In the genomic region with DNA sequence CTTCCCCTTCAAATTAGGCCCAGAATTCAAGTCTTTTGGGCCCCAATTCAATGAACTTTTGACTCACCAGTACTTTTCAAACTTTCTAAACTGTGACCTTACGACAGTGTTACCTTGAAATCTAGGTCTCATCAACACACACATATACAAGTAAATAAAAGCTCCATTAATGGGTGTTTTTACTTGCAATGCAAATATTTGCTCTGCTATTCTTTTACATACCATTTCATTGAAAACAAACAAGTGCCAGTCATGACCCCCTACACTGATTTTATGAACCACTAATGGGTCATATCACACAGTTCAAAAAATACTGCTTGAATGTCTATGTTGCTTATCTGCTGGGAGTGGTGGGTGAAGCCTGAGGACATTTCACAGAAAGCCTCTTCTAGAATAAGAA, we compare ENCODE assay signal across 1 cellular context.
TF ChIP-seq lines count a peak whose summit lies in the region.

No MANE protein-coding gene starts in this region.

TF ChIP-seq in HepG2, 621 proteins besides CTCF, POLR2A, EP300 and RAD21 (continued from another document):
- TF ChIP-seq, protein P1, sequence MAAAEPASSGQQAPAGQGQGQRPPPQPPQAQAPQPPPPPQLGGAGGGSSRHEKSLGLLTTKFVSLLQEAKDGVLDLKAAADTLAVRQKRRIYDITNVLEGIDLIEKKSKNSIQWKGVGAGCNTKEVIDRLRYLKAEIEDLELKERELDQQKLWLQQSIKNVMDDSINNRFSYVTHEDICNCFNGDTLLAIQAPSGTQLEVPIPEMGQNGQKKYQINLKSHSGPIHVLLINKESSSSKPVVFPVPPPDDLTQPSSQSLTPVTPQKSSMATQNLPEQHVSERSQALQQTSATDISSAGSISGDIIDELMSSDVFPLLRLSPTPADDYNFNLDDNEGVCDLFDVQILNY (CRISPR knock-in tag; conservative IDR thresholded peaks at IDR 0.05), result no peak
- peak; percentile 82; the same call in 1 of the 2 replicates for TF ChIP-seq RERE (CRISPR knock-in tag; IDR thresholded peaks at IDR 0.05; ENCODE audit: low read depth)
- TF ChIP-seq, protein P2, sequence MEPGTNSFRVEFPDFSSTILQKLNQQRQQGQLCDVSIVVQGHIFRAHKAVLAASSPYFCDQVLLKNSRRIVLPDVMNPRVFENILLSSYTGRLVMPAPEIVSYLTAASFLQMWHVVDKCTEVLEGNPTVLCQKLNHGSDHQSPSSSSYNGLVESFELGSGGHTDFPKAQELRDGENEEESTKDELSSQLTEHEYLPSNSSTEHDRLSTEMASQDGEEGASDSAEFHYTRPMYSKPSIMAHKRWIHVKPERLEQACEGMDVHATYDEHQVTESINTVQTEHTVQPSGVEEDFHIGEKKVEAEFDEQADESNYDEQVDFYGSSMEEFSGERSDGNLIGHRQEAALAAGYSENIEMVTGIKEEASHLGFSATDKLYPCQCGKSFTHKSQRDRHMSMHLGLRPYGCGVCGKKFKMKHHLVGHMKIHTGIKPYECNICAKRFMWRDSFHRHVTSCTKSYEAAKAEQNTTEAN (CRISPR knock-in tag; conservative IDR thresholded peaks at IDR 0.05), result 0 out of 2 replicates have a peak, but pooled peaks have one; percentile 26
- TF ChIP-seq ZBTB3 (CRISPR knock-in tag; IDR thresholded peaks at IDR 0.05; ENCODE audit: borderline replicate concordance, low read depth), result no peak
- TF ChIP-seq, protein P3, sequence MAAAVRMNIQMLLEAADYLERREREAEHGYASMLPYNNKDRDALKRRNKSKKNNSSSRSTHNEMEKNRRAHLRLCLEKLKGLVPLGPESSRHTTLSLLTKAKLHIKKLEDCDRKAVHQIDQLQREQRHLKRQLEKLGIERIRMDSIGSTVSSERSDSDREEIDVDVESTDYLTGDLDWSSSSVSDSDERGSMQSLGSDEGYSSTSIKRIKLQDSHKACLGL (CRISPR knock-in tag; IDR thresholded peaks at IDR 0.05), result no peak
- TF ChIP-seq NFE2L2 (IDR thresholded peaks at IDR 0.05; ENCODE audit: low read length), result no peak
- no peak for TF ChIP-seq ATM (IDR thresholded peaks at IDR 0.05; ENCODE audit: borderline replicate concordance)
- peak; percentile 96 for TF ChIP-seq HMG20A (CRISPR knock-in tag; IDR thresholded peaks at IDR 0.05; ENCODE audit: borderline replicate concordance)
- TF ChIP-seq ISL2 (CRISPR knock-in tag; IDR thresholded peaks at IDR 0.05), result peak; percentile 95
- TF ChIP-seq ZFP1 (CRISPR knock-in tag; IDR thresholded peaks at IDR 0.05), result 0 out of 2 replicates have a peak, but pooled peaks have one; percentile 48
- TF ChIP-seq TCF7 (IDR thresholded peaks at IDR 0.05; ENCODE audit: low read depth), result peak; percentile 58; the same call in 1 of the 2 replicates
- TF ChIP-seq CCAR2 (optimal IDR thresholded peaks at IDR 0.05; ENCODE audit: low read depth, low read length), result no peak
- peak; percentile 42; the same call in 1 of the 2 replicates for TF ChIP-seq AHDC1 (CRISPR knock-in tag; IDR thresholded peaks at IDR 0.05; ENCODE audit: borderline replicate concordance)
- no peak for TF ChIP-seq TGIF2 (CRISPR knock-in tag; IDR thresholded peaks at IDR 0.05)
- TF ChIP-seq NR2F2 (IDR thresholded peaks at IDR 0.05; ENCODE audit: borderline replicate concordance, low read depth), result peak; percentile 85
- no peak for TF ChIP-seq ZBTB21 (CRISPR knock-in tag; IDR thresholded peaks at IDR 0.05)
- TF ChIP-seq ZNF878 (CRISPR knock-in tag; IDR thresholded peaks at IDR 0.05), result 0 out of 2 replicates have a peak, but pooled peaks have one; percentile 28
- peak; percentile 94 for TF ChIP-seq FOXA3 (CRISPR knock-in tag; IDR thresholded peaks at IDR 0.05)
- no peak for TF ChIP-seq AGO1 (IDR thresholded peaks at IDR 0.05; ENCODE audit: low read depth, low read length, poor library complexity, severe bottlenecking)
- TF ChIP-seq KDM6A (CRISPR knock-in tag; IDR thresholded peaks at IDR 0.05; ENCODE audit: low read depth), result peak; percentile 45; the same call in 1 of the 2 replicates
- peak; percentile 88; the same call in 1 of the 2 replicates for TF ChIP-seq ARID3A (IDR thresholded peaks at IDR 0.05; ENCODE audit: low read depth, low read length)
- TF ChIP-seq RCOR2 (CRISPR knock-in tag; IDR thresholded peaks at IDR 0.05), result peak; percentile 77
- TF ChIP-seq PBX3 (CRISPR knock-in tag; IDR thresholded peaks at IDR 0.05; ENCODE audit: borderline replicate concordance), result no peak
- no peak for TF ChIP-seq HNF4G (IDR thresholded peaks at IDR 0.05; ENCODE audit: borderline replicate concordance, low read depth, low read length)
- no peak for TF ChIP-seq HNF4G (CRISPR knock-in tag; IDR thresholded peaks at IDR 0.05; ENCODE audit: borderline replicate concordance, low read depth)
- peak; percentile 43; the same call in 1 of the 2 replicates for TF ChIP-seq FOXO1 (CRISPR knock-in tag; IDR thresholded peaks at IDR 0.05)
- 0 out of 2 replicates have a peak, but pooled peaks have one; percentile 18 for TF ChIP-seq REPIN1 (CRISPR knock-in tag; IDR thresholded peaks at IDR 0.05; ENCODE audit: borderline replicate concordance, low read depth)
- TF ChIP-seq, protein P4, sequence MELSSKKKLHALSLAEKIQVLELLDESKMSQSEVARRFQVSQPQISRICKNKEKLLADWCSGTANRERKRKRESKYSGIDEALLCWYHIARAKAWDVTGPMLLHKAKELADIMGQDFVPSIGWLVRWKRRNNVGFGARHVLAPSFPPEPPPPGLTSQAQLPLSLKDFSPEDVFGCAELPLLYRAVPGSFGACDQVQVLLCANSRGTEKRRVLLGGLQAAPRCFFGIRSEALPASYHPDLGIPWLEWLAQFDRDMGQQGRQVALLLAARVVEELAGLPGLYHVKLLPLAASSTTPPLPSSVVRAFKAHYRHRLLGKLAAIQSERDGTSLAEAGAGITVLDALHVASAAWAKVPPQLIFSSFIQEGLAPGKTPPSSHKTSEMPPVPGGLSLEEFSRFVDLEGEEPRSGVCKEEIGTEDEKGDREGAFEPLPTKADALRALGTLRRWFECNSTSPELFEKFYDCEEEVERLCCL (CRISPR knock-in tag; IDR thresholded peaks at IDR 0.05; ENCODE audit: borderline replicate concordance), result no peak
- 0 out of 2 replicates have a peak, but pooled peaks have one; percentile 29 for TF ChIP-seq SMAD3 (CRISPR knock-in tag; IDR thresholded peaks at IDR 0.05)
- TF ChIP-seq ZNF549 (CRISPR knock-in tag; IDR thresholded peaks at IDR 0.05), result no peak
- TF ChIP-seq, protein P5, sequence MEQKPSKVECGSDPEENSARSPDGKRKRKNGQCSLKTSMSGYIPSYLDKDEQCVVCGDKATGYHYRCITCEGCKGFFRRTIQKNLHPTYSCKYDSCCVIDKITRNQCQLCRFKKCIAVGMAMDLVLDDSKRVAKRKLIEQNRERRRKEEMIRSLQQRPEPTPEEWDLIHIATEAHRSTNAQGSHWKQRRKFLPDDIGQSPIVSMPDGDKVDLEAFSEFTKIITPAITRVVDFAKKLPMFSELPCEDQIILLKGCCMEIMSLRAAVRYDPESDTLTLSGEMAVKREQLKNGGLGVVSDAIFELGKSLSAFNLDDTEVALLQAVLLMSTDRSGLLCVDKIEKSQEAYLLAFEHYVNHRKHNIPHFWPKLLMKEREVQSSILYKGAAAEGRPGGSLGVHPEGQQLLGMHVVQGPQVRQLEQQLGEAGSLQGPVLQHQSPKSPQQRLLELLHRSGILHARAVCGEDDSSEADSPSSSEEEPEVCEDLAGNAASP (CRISPR knock-in tag; IDR thresholded peaks at IDR 0.05; ENCODE audit: borderline replicate concordance), result peak; percentile 70; the same call in 1 of the 2 replicates
